Comparison of ENCODE assay signal across 28 cellular contexts in genomic region chr18:6437937-6438818, GRCh38. TPM values are rescaled to one million over a fixed set of nuclear protein-coding genes. Genes with fewer than 3 reads are reported as not detected.
"Had no signal": no experiment of that assay in that cellular context is flagged by ENCODE, and none has a peak within 500 bp of the region (broad histone marks: within the 10 kb centered on the region; RNA-seq: fewer than 3 reads in every experiment).

No MANE protein-coding gene starts in this region.

- H3K4me3 ChIP-seq: breast epithelium, SJSA1 had no signal

- H3K9me3 ChIP-seq: breast epithelium, SJSA1 had no signal

- H3K36me3 Mint-ChIP-seq: activated naive CD4-positive, alpha-beta T cell treated with anti-CD3 and anti-CD28 coated beads, Interleukin-2, amount 50 U/mL, for 24 hours; WTC11 had no signal

- H3K4me3 Mint-ChIP-seq: activated CD8-positive, alpha-beta T cell treated with anti-CD3 and anti-CD28 coated beads, Interleukin-2, amount 10 ng/mL, durations not matched to agents 7 days and 5 days; activated naive CD4-positive, alpha-beta T cell treated with anti-CD3 and anti-CD28 coated beads, Interleukin-2, amount 50 U/mL, for 24 hours; WTC11 had no signal

- H3K27ac ChIP-seq: breast epithelium, SJSA1 had no signal

- H3K9me3 Mint-ChIP-seq: activated naive CD4-positive, alpha-beta T cell treated with anti-CD3 and anti-CD28 coated beads, Interleukin-2, amount 50 U/mL, for 24 hours; WTC11 had no signal

- ATAC-seq: activated CD8-positive, alpha-beta T cell treated with anti-CD3 and anti-CD28 coated beads, Interleukin-2, amount 10 ng/mL, durations not matched to agents 7 days and 5 days; SK-N-SH treated with all-trans-retinoic acid at 6 μM for 48 hours; WTC11 had no signal

- DNase-seq: activated CD4-positive, alpha-beta T cell treated with anti-CD3 and anti-CD28 coated beads for 48 hours; activated CD4-positive, alpha-beta T cell treated with anti-CD3 and anti-CD28 coated beads, Interleukin-2, amount 50 U/mL, for 4 hours; activated CD4-positive, CD25-positive, alpha-beta regulatory T cell treated with anti-CD3 and anti-CD28 coated beads, Interleukin-2, amount 50 U/mL, for 72 hours; activated CD8-positive, alpha-beta memory T cell treated with anti-CD3 and anti-CD28 coated beads, Interleukin-2, amount 50 U/mL, for 48 hours; activated CD8-positive, alpha-beta T cell treated with anti-CD3 and anti-CD28 coated beads, Interleukin-2, amount 10 ng/mL, durations not matched to agents 7 days and 5 days; activated naive CD4-positive, alpha-beta T cell; activated T-cell treated with anti-CD3 and anti-CD28 coated beads, Interleukin-2, amount 50 U/mL, for 1 hour; aorta; caudate nucleus; NCI-H1092; NCI-H1417; NCI-H1930; NCI-H2171 treated with DMSO at 0.1 percent for 48 hours; NCI-H226; NCI-H510A; NCI-H526 treated with DMSO at 0.1 percent for 48 hours; NCI-H82; NK-92 treated with Interleukin-12 subunit alpha and Interleukin-12 subunit beta, amount 100 ng/mL, for 24 hours; OCI-M1; SHP77; SW 1271; T-helper 9 cell had no signal

- H3K4me1 Mint-ChIP-seq: activated naive CD4-positive, alpha-beta T cell treated with anti-CD3 and anti-CD28 coated beads, Interleukin-2, amount 50 U/mL, for 24 hours had no signal

- H3K4me1 ChIP-seq: breast epithelium had no signal

- H3K27ac Mint-ChIP-seq: activated CD8-positive, alpha-beta T cell treated with anti-CD3 and anti-CD28 coated beads, Interleukin-2, amount 10 ng/mL, durations not matched to agents 7 days and 5 days; activated naive CD4-positive, alpha-beta T cell treated with anti-CD3 and anti-CD28 coated beads, Interleukin-2, amount 50 U/mL, for 24 hours; WTC11 had no signal

- FAIRE-seq: RCC 7860 had no signal

- H3K27me3 ChIP-seq: breast epithelium, SJSA1 had no signal

- H3K36me3 ChIP-seq: breast epithelium, SJSA1 had no signal

RNA-seq across cellular contexts. Expression of gene L3MBTL4, which starts 23.5 kb away (rescaled TPM):
- total RNA-seq: activated CD8-positive, alpha-beta T cell treated with anti-CD3 and anti-CD28 coated beads, Interleukin-2, amount 10 ng/mL, durations not matched to agents 7 days and 5 days had no signal
